Comparison of ENCODE assay signal across 8 cellular contexts in genomic region chr1:151058682-151059341, GRCh38. TPM values are rescaled to one million over a fixed set of nuclear protein-coding genes. Genes with fewer than 3 reads are reported as not detected.
DNase-seq lines count a peak whose midpoint lies in the region; ATAC-seq lines count a peak whose summit lies in the region.

No MANE protein-coding gene starts in this region.

- no peaks in the 10 kb centered on the region for H3K9me3 Mint-ChIP-seq in immature natural killer cell
- H3K9me3 Mint-ChIP-seq in stimulated activated effector memory CD8-positive, alpha-beta T cell treated with anti-CD3 and anti-CD28 coated beads, Interleukin-12 subunit alpha, Interleukin-12 subunit beta, amount 100 ng/mL, for 72 hours = no peaks in the 10 kb centered on the region

- peaks cover 35 to 43% (median 38%) of the 10 kb centered on the region in 3 donors for H3K36me3 Mint-ChIP-seq in immature natural killer cell
- H3K36me3 Mint-ChIP-seq in stimulated activated effector memory CD8-positive, alpha-beta T cell treated with anti-CD3 and anti-CD28 coated beads, Interleukin-12 subunit alpha, Interleukin-12 subunit beta, amount 100 ng/mL, for 72 hours = peaks cover 57% of the 10 kb centered on the region

- DNase-seq in NCI-H2081 (lab: John Stamatoyannopoulos, UW) (peak; percentile 55 to 63), NCI-H2081 treated with DMSO at 0.1 percent for 48 hours (lab: John Stamatoyannopoulos, UW) (no peak), NCI-H2029 (lab: John Stamatoyannopoulos, UW) (peak; percentile 42), astrocyte of the hippocampus (ENCODE audit: low read depth, low spot score) (peak; percentile 50), immature natural killer cell (peak in 2 of 3 donors; percentile 28)
- no peak for DNase-seq in stimulated activated effector memory CD8-positive, alpha-beta T cell treated with anti-CD3 and anti-CD28 coated beads, Interleukin-12 subunit alpha, Interleukin-12 subunit beta, amount 100 ng/mL, for 72 hours (ENCODE audit: low spot score in 2 of 2)

- peak overlapping the region; percentile 93 to 99 (median 99) for H3K27ac Mint-ChIP-seq in immature natural killer cell
- H3K27ac Mint-ChIP-seq in stimulated activated effector memory CD8-positive, alpha-beta T cell treated with anti-CD3 and anti-CD28 coated beads, Interleukin-12 subunit alpha, Interleukin-12 subunit beta, amount 100 ng/mL, for 72 hours = peak overlapping the region; percentile 97

- H3K4me1 Mint-ChIP-seq in immature natural killer cell = peaks cover 58 to 63% of the 10 kb centered on the region in 2 donors
- peaks cover 53% of the 10 kb centered on the region for H3K4me1 Mint-ChIP-seq in stimulated activated effector memory CD8-positive, alpha-beta T cell treated with anti-CD3 and anti-CD28 coated beads, Interleukin-12 subunit alpha, Interleukin-12 subunit beta, amount 100 ng/mL, for 72 hours

- peak overlapping the region; percentile 93 to 98 (median 96) for H3K4me3 Mint-ChIP-seq in immature natural killer cell
- peak overlapping the region; percentile 94 for H3K4me3 Mint-ChIP-seq in stimulated activated effector memory CD8-positive, alpha-beta T cell treated with anti-CD3 and anti-CD28 coated beads, Interleukin-12 subunit alpha, Interleukin-12 subunit beta, amount 100 ng/mL, for 72 hours

- ATAC-seq in stimulated activated effector memory CD8-positive, alpha-beta T cell treated with anti-CD3 and anti-CD28 coated beads, Interleukin-12 subunit alpha, Interleukin-12 subunit beta, amount 100 ng/mL, for 72 hours = no peak
- ATAC-seq in HG03108 (IDR thresholded peaks at IDR 0.05; ENCODE audit: unreplicated experiment) (no peak), HG02884 (IDR thresholded peaks at IDR 0.05; ENCODE audit: unreplicated experiment) (no peak)

- peaks cover 22 to 42% (median 39%) of the 10 kb centered on the region in 3 donors for H3K27me3 Mint-ChIP-seq in immature natural killer cell (ENCODE audit: low read depth in 3 of 3)

RNA-seq across cellular contexts. Expression of gene CDC42SE1, which starts 0.6 kb away (rescaled TPM):
- polyA plus RNA-seq in immature natural killer cell = 100 to 1,000 TPM; 129 to 177 (median 150) TPM

RNA-seq across cellular contexts. Expression of gene MLLT11, which starts 1.4 kb away (rescaled TPM):
- 1 to 10 TPM; 4.2 to 7.9 (median 6.0) TPM for polyA plus RNA-seq in immature natural killer cell

RNA-seq across cellular contexts. Expression of gene C1orf56, which starts 11.3 kb away (rescaled TPM):
- 1 to 10 TPM; 4.0 to 7.0 (median 4.3) TPM for polyA plus RNA-seq in immature natural killer cell

RNA-seq across cellular contexts. Expression of gene GABPB2, which starts 11.7 kb away (rescaled TPM):
- 10 to 100 TPM in 1 of 3 donors, 1 to 10 TPM in 2; 5.1 to 14.2 (median 5.7) TPM for polyA plus RNA-seq in immature natural killer cell

RNA-seq across cellular contexts. Expression of gene BNIPL, which starts 22.4 kb away (rescaled TPM):
- under 1 TPM in 1 of 3 donors, not detected in 2; 0.18 TPM for polyA plus RNA-seq in immature natural killer cell

Comparison
In these comparisons a context has a peak if more than half of its experiments do, and no peak if none do; other contexts are left out.
1. DNase-seq: peak in NCI-H2081 (2 of 2), NCI-H2029 (single experiment), astrocyte of the hippocampus (single experiment) and immature natural killer cell (2 of 3); none in NCI-H2081 treated with DMSO at 0.1 percent for 48 hours (single experiment) and stimulated activated effector memory CD8-positive, alpha-beta T cell treated with anti-CD3 and anti-CD28 coated beads, Interleukin-12 subunit alpha, Interleukin-12 subunit beta, amount 100 ng/mL, for 72 hours (0 of 2).